ENCODE assay signal across 13 cellular contexts in genomic region chr21:41894922-41895557, GRCh38. TPM values are rescaled to one million over a fixed set of nuclear protein-coding genes. Genes with fewer than 3 reads are reported as not detected.
DNase-seq lines count a peak whose midpoint lies in the region; ATAC-seq, FAIRE-seq and TF ChIP-seq lines count a peak whose summit lies in the region.
"Had no signal": no experiment of that assay in that cellular context is flagged by ENCODE, and none has a peak within 500 bp of the region (broad histone marks: within the 10 kb centered on the region; RNA-seq: fewer than 3 reads in every experiment).

No MANE protein-coding gene starts in this region.

- DNase-seq in Daoy (ENCODE audit: low read depth) (peak; percentile 78), choroid plexus epithelial cell (ENCODE audit: low read depth) (peak; percentile 85), neuronal stem cell (ENCODE audit: low spot score) (no peak), DMS 273 treated with DMSO at 0.1 percent for 48 hours (lab: John Stamatoyannopoulos, UW) (no peak), GM19239 (ENCODE audit: insufficient read length, low spot score) (no peak)
- DNase-seq: left cardiac atrium, NCI-H1105, NCI-H526, SHP77 treated with DMSO at 0.1 percent for 48 hours had no signal

- H3K18ac ChIP-seq in neuronal stem cell (ENCODE audit: low read length) = no peak overlapping the region

- no peak overlapping the region for H3K23ac ChIP-seq in neuronal stem cell (ENCODE audit: low read depth, low read length, poor library complexity)

- peak overlapping the region; percentile 82 for H2BK15ac ChIP-seq in neuronal stem cell (ENCODE audit: low read length)

- no peak for ATAC-seq in GM18867 (IDR thresholded peaks at IDR 0.05; ENCODE audit: unreplicated experiment)
- no peak for ATAC-seq in HG03108 (IDR thresholded peaks at IDR 0.05; ENCODE audit: unreplicated experiment)
- ATAC-seq: foreskin keratinocyte, left cardiac atrium had no signal

- no CpG with 5 or more reads among the region's 13 CpGs for WGBS in neuronal stem cell (ENCODE audit: extremely low coverage in 2 of 2, insufficient read length in 2 of 2, insufficient replicate concordance in 1 of 2), 2 donors

- H2AFZ ChIP-seq in OCI-LY1 (ENCODE audit: low read length) = no peak overlapping the region
- H2AFZ ChIP-seq in neuronal stem cell (ENCODE audit: low read length) = no peak overlapping the region

- no peak for FAIRE-seq in GM19239 (lab: Jason Lieb, UNC)

- no peak overlapping the region for H3K4me2 ChIP-seq in OCI-LY1 (ENCODE audit: low read length)
- H3K4me2 ChIP-seq in neuronal stem cell (ENCODE audit: insufficient read depth, low read length, poor library complexity, severe bottlenecking) = no peak overlapping the region

- no peak overlapping the region for H4K91ac ChIP-seq in neuronal stem cell (ENCODE audit: low read depth, low read length, poor library complexity)

- peak overlapping the region; percentile 59 for H2BK12ac ChIP-seq in neuronal stem cell (ENCODE audit: low read length)

- H3K4me1 ChIP-seq in OCI-LY1 (ENCODE audit: insufficient read depth, low read length, severe bottlenecking) (peaks cover 22% of the 10 kb centered on the region), neuronal stem cell (ENCODE audit: control insufficient read depth in 2 of 2, insufficient read depth in 1 of 2, low read depth in 1 of 2, low read length in 2 of 2) (peaks cover 6 to 27% of the 10 kb centered on the region in 2 donors)
- H3K4me1 ChIP-seq: foreskin keratinocyte had no signal

- no peak overlapping the region for H2AK5ac ChIP-seq in neuronal stem cell (ENCODE audit: low read depth, low read length)

- H3K36me3 ChIP-seq in OCI-LY1 (ENCODE audit: insufficient read depth, low read length) = no peaks in the 10 kb centered on the region
- peaks cover 0 to 5% of the 10 kb centered on the region in 2 donors for H3K36me3 ChIP-seq in neuronal stem cell (replicated peaks in 1 of 2; ENCODE audit: control insufficient read depth in 2 of 2, insufficient read depth in 2 of 2, low read length in 2 of 2)

- no peaks in the 10 kb centered on the region for H3K9me2 ChIP-seq in OCI-LY1 (ENCODE audit: low read depth, low read length)

- no peaks in the 10 kb centered on the region for H4K20me1 ChIP-seq in OCI-LY1 (ENCODE audit: insufficient read depth, low read length)

- no peak overlapping the region for H2BK120ac ChIP-seq in neuronal stem cell (ENCODE audit: low read depth, low read length)

- H2BK5ac ChIP-seq in neuronal stem cell (ENCODE audit: low read length) = no peak overlapping the region

- H3K9me3 ChIP-seq in OCI-LY1 (ENCODE audit: low read length) (no peaks in the 10 kb centered on the region), neuronal stem cell (replicated peaks in 1 of 2; ENCODE audit: control insufficient read depth in 2 of 2, insufficient read depth in 1 of 2, low read depth in 1 of 2, low read length in 2 of 2) (no peaks in the 10 kb centered on the region)

- no peak for TF ChIP-seq CTCF in OCI-LY1 (IDR thresholded peaks at IDR 0.05; ENCODE audit: low read length)
- no peak for TF ChIP-seq CTCF in choroid plexus epithelial cell (conservative IDR thresholded peaks at IDR 0.05; ENCODE audit: low read depth, low read length)

- no peaks in the 10 kb centered on the region for H3K79me2 ChIP-seq in OCI-LY1 (ENCODE audit: insufficient read depth, low read length)

- no peaks in the 10 kb centered on the region for H3F3A ChIP-seq in OCI-LY1 (ENCODE audit: insufficient read depth, low read length)

- no peaks in the 10 kb centered on the region for H3K79me1 ChIP-seq in neuronal stem cell (ENCODE audit: low read depth, low read length)

- H3K4me3 ChIP-seq in OCI-LY1 (ENCODE audit: low read depth, low read length, poor library complexity, severe bottlenecking) = no peak overlapping the region
- H3K4me3 ChIP-seq in choroid plexus epithelial cell (ENCODE audit: low read depth, low read length) = no peak overlapping the region
- no peak overlapping the region for H3K4me3 ChIP-seq in neuronal stem cell (ENCODE audit: low read length in 2 of 2)

- H3K27me3 ChIP-seq in OCI-LY1 (ENCODE audit: insufficient read depth, low read length) = no peaks in the 10 kb centered on the region
- H3K27me3 ChIP-seq in neuronal stem cell (ENCODE audit: control insufficient read depth in 3 of 3, insufficient read depth in 3 of 3, low read depth in 1 of 3, low read length in 3 of 3) = no peaks in the 10 kb centered on the region
- H3K27me3 ChIP-seq: foreskin keratinocyte had no signal

- no peak overlapping the region for H4K8ac ChIP-seq in neuronal stem cell (ENCODE audit: low read depth, low read length)

- H3K14ac ChIP-seq in neuronal stem cell (ENCODE audit: low read length) = no peak overlapping the region

- H3K27ac ChIP-seq in OCI-LY1 (ENCODE audit: low read depth, low read length, poor library complexity, severe bottlenecking) (peak overlapping the region; percentile 31), neuronal stem cell (replicated peaks; ENCODE audit: low read length) (no peak overlapping the region)
- H3K27ac ChIP-seq: foreskin keratinocyte had no signal

- H3K4ac ChIP-seq in neuronal stem cell (ENCODE audit: low read length) = no peak overlapping the region

- H3K9ac ChIP-seq in OCI-LY1 (ENCODE audit: low read length) (no peak overlapping the region), neuronal stem cell (ENCODE audit: low read depth, low read length, poor library complexity) (no peak overlapping the region)

RNA-seq across cellular contexts. Expression of gene PRDM15, which starts 15.9 kb away (rescaled TPM):
- 3.3 and 3.5 TPM in 2 replicates for total RNA-seq in Daoy (2014; rRNA removed; shearing (Covaris generic))
- polyA plus RNA-seq in neuronal stem cell (2013, experiment 1 of 2) = 4.5 TPM
- 4.3 TPM for polyA plus RNA-seq in neuronal stem cell (2013, experiment 2 of 2)

RNA-seq across cellular contexts. Expression of gene C2CD2, which starts 58.8 kb away (rescaled TPM):
- total RNA-seq in Daoy (2014; rRNA removed; shearing (Covaris generic)) = 25.3 and 35.4 TPM in 2 replicates
- polyA plus RNA-seq in neuronal stem cell (2013, experiment 1 of 2) = 9.9 TPM
- polyA plus RNA-seq in neuronal stem cell (2013, experiment 2 of 2) = 10.7 TPM

Comparison
In these comparisons a context has a peak if more than half of its experiments do, and no peak if none do; other contexts are left out.
1. DNase-seq: peak in Daoy (single experiment) and choroid plexus epithelial cell (single experiment); none in neuronal stem cell (single experiment), DMS 273 treated with DMSO at 0.1 percent for 48 hours (single experiment) and GM19239 (single experiment).